ENCODE assay signal across 1 cellular context in genomic region chr7:2232766-2233520, GRCh38.
TF ChIP-seq lines count a peak whose summit lies in the region.

MAD1L1 (minus strand) TSS chr7:2232945; CDS start chr7:2230133, 2,812 bp downstream.

TF ChIP-seq in HEK293, 187 proteins besides CTCF, POLR2A, EP300 and RAD21 (continued from another document and continues in another):
- TF ChIP-seq, protein P1, sequence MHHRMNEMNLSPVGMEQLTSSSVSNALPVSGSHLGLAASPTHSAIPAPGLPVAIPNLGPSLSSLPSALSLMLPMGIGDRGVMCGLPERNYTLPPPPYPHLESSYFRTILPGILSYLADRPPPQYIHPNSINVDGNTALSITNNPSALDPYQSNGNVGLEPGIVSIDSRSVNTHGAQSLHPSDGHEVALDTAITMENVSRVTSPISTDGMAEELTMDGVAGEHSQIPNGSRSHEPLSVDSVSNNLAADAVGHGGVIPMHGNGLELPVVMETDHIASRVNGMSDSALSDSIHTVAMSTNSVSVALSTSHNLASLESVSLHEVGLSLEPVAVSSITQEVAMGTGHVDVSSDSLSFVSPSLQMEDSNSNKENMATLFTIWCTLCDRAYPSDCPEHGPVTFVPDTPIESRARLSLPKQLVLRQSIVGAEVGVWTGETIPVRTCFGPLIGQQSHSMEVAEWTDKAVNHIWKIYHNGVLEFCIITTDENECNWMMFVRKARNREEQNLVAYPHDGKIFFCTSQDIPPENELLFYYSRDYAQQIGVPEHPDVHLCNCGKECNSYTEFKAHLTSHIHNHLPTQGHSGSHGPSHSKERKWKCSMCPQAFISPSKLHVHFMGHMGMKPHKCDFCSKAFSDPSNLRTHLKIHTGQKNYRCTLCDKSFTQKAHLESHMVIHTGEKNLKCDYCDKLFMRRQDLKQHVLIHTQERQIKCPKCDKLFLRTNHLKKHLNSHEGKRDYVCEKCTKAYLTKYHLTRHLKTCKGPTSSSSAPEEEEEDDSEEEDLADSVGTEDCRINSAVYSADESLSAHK (tag by site-specific recombination; IDR thresholded peaks at IDR 0.05): no peak
- TF ChIP-seq TCF7L2 (IDR thresholded peaks at IDR 0.05; ENCODE audit: borderline replicate concordance, low read depth, low read length) (no peak), SETDB1 (IDR thresholded peaks at IDR 0.05; ENCODE audit: insufficient read length, low read length) (no peak), SCRT2 (tag by site-specific recombination; IDR thresholded peaks at IDR 0.05) (no peak), ZNF175 (tag by site-specific recombination; IDR thresholded peaks at IDR 0.05) (no peak), ZNF518A (tag by site-specific recombination; conservative IDR thresholded peaks at IDR 0.05; ENCODE audit: low read depth) (no peak), ZNF16 (tag by site-specific recombination; IDR thresholded peaks at IDR 0.05; ENCODE audit: low read depth) (no peak), TRIM28 (IDR thresholded peaks at IDR 0.05; ENCODE audit: borderline replicate concordance, low read length) (no peak), ZNF555 (tag by site-specific recombination; conservative IDR thresholded peaks at IDR 0.05) (no peak), ZBTB48 (tag by site-specific recombination; IDR thresholded peaks at IDR 0.05) (peak; percentile 82), ZNF600 (tag by site-specific recombination; IDR thresholded peaks at IDR 0.05) (peak; percentile 83), ZNF274 (IDR thresholded peaks at IDR 0.05; ENCODE audit: low read length) (no peak), ZNF274 (tag by site-specific recombination; IDR thresholded peaks at IDR 0.05; ENCODE audit: borderline replicate concordance) (no peak), SP2 (tag by site-specific recombination; IDR thresholded peaks at IDR 0.05) (peak; percentile 6; the same call in 1 of the 2 replicates), ZNF239 (tag by site-specific recombination; IDR thresholded peaks at IDR 0.05) (no peak), ZBTB1 (tag by site-specific recombination; IDR thresholded peaks at IDR 0.05) (no peak), ZNF501 (tag by site-specific recombination; IDR thresholded peaks at IDR 0.05) (peak; percentile 64; the same call in 1 of the 2 replicates), ZNF677 (tag by site-specific recombination; IDR thresholded peaks at IDR 0.05) (no peak), ZNF24 (tag by site-specific recombination; IDR thresholded peaks at IDR 0.05) (0 out of 2 replicates have a peak, but pooled peaks have one; percentile 18), ZNF473 (tag by site-specific recombination; IDR thresholded peaks at IDR 0.05) (no peak), GLIS1 (tag by site-specific recombination; IDR thresholded peaks at IDR 0.05) (peak; percentile 88), ZNF350 (tag by site-specific recombination; IDR thresholded peaks at IDR 0.05) (no peak), ZNF138 (tag by site-specific recombination; IDR thresholded peaks at IDR 0.05; ENCODE audit: borderline replicate concordance) (no peak), ZNF202 (tag by site-specific recombination; IDR thresholded peaks at IDR 0.05; ENCODE audit: borderline replicate concordance) (no peak), ZBTB20 (tag by site-specific recombination; IDR thresholded peaks at IDR 0.05) (peak; percentile 43; the same call in 1 of the 2 replicates), ZNF223 (tag by site-specific recombination; IDR thresholded peaks at IDR 0.05) (no peak), ZFP37 (tag by site-specific recombination; IDR thresholded peaks at IDR 0.05) (peak; percentile 61; the same call in 1 of the 2 replicates), FEZF1 (tag by site-specific recombination; IDR thresholded peaks at IDR 0.05) (no peak), ZNF558 (tag by site-specific recombination; IDR thresholded peaks at IDR 0.05) (no peak), ZSCAN23 (tag by site-specific recombination; IDR thresholded peaks at IDR 0.05) (no peak), ZNF624 (tag by site-specific recombination; IDR thresholded peaks at IDR 0.05) (no peak), ZFHX2 (tag by site-specific recombination; conservative IDR thresholded peaks at IDR 0.05) (no peak), ZNF404 (tag by site-specific recombination; IDR thresholded peaks at IDR 0.05) (no peak), PRDM1 (tag by site-specific recombination; IDR thresholded peaks at IDR 0.05) (no peak), ZNF626 (tag by site-specific recombination; IDR thresholded peaks at IDR 0.05) (no peak), ZBTB7A (tag by site-specific recombination; IDR thresholded peaks at IDR 0.05; ENCODE audit: low read depth) (0 out of 2 replicates have a peak, but pooled peaks have one; percentile 50), ZNF785 (tag by site-specific recombination; IDR thresholded peaks at IDR 0.05) (no peak), ZNF394 (tag by site-specific recombination; IDR thresholded peaks at IDR 0.05; ENCODE audit: borderline replicate concordance) (peak; percentile 55; the same call in 1 of the 2 replicates), ZNF211 (tag by site-specific recombination; IDR thresholded peaks at IDR 0.05; ENCODE audit: low read depth) (no peak), ZNF23 (tag by site-specific recombination; IDR thresholded peaks at IDR 0.05; ENCODE audit: borderline replicate concordance) (no peak), ZNF560 (tag by site-specific recombination; IDR thresholded peaks at IDR 0.05; ENCODE audit: borderline replicate concordance) (no peak), ZNF302 (tag by site-specific recombination; IDR thresholded peaks at IDR 0.05; ENCODE audit: low read depth) (no peak), ZNF747 (tag by site-specific recombination; IDR thresholded peaks at IDR 0.05) (no peak), MEIS1 (CRISPR knock-in tag; IDR thresholded peaks at IDR 0.05; ENCODE audit: borderline replicate concordance) (no peak; the same call in 1 of the 2 replicates), ZNF658 (tag by site-specific recombination; IDR thresholded peaks at IDR 0.05) (no peak), ZBTB17 (tag by site-specific recombination; IDR thresholded peaks at IDR 0.05) (peak; percentile 80), ZNF341 (tag by site-specific recombination; IDR thresholded peaks at IDR 0.05; ENCODE audit: low read depth) (peak; percentile 62; the same call in 1 of the 2 replicates), ZNF362 (tag by site-specific recombination; IDR thresholded peaks at IDR 0.05) (no peak)
- TF ChIP-seq, protein P2, sequence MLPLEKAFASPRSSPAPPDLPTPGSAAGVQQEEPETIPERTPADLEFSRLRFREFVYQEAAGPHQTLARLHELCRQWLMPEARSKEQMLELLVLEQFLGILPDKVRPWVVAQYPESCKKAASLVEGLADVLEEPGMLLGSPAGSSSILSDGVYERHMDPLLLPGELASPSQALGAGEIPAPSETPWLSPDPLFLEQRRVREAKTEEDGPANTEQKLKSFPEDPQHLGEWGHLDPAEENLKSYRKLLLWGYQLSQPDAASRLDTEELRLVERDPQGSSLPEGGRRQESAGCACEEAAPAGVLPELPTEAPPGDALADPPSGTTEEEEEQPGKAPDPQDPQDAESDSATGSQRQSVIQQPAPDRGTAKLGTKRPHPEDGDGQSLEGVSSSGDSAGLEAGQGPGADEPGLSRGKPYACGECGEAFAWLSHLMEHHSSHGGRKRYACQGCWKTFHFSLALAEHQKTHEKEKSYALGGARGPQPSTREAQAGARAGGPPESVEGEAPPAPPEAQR (tag by site-specific recombination; IDR thresholded peaks at IDR 0.05): no peak
- TF ChIP-seq, protein P3, sequence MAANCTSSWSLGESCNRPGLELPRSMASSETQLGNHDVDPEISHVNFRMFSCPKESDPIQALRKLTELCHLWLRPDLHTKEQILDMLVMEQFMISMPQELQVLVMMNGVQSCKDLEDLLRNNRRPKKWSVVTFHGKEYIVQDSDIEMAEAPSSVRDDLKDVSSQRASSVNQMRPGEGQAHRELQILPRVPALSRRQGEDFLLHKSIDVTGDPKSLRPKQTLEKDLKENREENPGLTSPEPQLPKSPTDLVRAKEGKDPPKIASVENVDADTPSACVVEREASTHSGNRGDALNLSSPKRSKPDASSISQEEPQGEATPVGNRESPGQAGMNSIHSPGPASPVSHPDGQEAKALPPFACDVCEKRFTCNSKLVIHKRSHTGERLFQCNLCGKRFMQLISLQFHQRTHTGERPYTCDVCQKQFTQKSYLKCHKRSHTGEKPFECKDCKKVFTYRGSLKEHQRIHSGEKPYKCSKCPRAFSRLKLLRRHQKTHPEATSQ (tag by site-specific recombination; IDR thresholded peaks at IDR 0.05): peak; percentile 25; the same call in 1 of the 2 replicates
- TF ChIP-seq, protein P4, sequence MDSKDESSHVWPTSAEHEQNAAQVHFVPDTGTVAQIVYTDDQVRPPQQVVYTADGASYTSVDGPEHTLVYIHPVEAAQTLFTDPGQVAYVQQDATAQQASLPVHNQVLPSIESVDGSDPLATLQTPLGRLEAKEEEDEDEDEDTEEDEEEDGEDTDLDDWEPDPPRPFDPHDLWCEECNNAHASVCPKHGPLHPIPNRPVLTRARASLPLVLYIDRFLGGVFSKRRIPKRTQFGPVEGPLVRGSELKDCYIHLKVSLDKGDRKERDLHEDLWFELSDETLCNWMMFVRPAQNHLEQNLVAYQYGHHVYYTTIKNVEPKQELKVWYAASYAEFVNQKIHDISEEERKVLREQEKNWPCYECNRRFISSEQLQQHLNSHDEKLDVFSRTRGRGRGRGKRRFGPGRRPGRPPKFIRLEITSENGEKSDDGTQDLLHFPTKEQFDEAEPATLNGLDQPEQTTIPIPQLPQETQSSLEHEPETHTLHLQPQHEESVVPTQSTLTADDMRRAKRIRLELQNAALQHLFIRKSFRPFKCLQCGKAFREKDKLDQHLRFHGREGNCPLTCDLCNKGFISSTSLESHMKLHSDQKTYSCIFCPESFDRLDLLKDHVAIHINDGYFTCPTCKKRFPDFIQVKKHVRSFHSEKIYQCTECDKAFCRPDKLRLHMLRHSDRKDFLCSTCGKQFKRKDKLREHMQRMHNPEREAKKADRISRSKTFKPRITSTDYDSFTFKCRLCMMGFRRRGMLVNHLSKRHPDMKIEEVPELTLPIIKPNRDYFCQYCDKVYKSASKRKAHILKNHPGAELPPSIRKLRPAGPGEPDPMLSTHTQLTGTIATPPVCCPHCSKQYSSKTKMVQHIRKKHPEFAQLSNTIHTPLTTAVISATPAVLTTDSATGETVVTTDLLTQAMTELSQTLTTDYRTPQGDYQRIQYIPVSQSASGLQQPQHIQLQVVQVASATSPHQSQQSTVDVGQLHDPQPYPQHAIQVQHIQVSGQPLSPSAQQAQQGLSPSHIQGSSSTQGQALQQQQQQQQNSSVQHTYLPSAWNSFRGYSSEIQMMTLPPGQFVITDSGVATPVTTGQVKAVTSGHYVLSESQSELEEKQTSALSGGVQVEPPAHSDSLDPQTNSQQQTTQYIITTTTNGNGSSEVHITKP (tag by site-specific recombination; IDR thresholded peaks at IDR 0.05): peak; percentile 93
- TF ChIP-seq, protein P5, sequence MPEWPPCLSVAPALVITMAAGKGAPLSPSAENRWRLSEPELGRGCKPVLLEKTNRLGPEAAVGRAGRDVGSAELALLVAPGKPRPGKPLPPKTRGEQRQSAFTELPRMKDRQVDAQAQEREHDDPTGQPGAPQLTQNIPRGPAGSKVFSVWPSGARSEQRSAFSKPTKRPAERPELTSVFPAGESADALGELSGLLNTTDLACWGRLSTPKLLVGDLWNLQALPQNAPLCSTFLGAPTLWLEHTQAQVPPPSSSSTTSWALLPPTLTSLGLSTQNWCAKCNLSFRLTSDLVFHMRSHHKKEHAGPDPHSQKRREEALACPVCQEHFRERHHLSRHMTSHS (tag by site-specific recombination; IDR thresholded peaks at IDR 0.05): no peak
- TF ChIP-seq, protein P6, sequence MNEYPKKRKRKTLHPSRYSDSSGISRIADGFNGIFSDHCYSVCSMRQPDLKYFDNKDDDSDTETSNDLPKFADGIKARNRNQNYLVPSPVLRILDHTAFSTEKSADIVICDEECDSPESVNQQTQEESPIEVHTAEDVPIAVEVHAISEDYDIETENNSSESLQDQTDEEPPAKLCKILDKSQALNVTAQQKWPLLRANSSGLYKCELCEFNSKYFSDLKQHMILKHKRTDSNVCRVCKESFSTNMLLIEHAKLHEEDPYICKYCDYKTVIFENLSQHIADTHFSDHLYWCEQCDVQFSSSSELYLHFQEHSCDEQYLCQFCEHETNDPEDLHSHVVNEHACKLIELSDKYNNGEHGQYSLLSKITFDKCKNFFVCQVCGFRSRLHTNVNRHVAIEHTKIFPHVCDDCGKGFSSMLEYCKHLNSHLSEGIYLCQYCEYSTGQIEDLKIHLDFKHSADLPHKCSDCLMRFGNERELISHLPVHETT (tag by site-specific recombination; IDR thresholded peaks at IDR 0.05): peak; percentile 52; the same call in 1 of the 2 replicates
